In genomic region chrX:45077748-45078424, GRCh38 we compare ENCODE assay signal across 10 cellular contexts.
DNase-seq lines count a peak whose midpoint lies in the region; ATAC-seq and TF ChIP-seq lines count a peak whose summit lies in the region.
"Had no signal": no experiment of that assay in that cellular context is flagged by ENCODE, and none has a peak within 500 bp of the region (broad histone marks: within the 10 kb centered on the region; RNA-seq: fewer than 3 reads in every experiment).

No MANE protein-coding gene starts in this region.

- H3K27me3 ChIP-seq in SK-N-SH (ENCODE audit: insufficient read depth): no peaks in the 10 kb centered on the region

- H3K36me3 ChIP-seq in SK-N-SH (replicated peaks in 1 of 2; ENCODE audit: control insufficient read depth in 1 of 2, insufficient read depth in 2 of 2, low read length in 1 of 2): peaks cover 37 to 39% of the 10 kb centered on the region in 2 experiments

- TF ChIP-seq CTCF in foreskin fibroblast (IDR thresholded peaks at IDR 0.05; ENCODE audit: low read depth, low read length) (no peak), SK-N-SH (IDR thresholded peaks at IDR 0.05) (no peak)

- TF ChIP-seq EP300 in SK-N-SH (IDR thresholded peaks at IDR 0.05; ENCODE audit: borderline replicate concordance in 1 of 2, low read depth in 1 of 2, low read length in 1 of 2): no peak

- H3K27ac Mint-ChIP-seq in dendritic cell treated with granulocyte-macrophage colony-stimulating factor and Interleukin-4, amounts not matched to agents 40 ng/mL and 50 ng/mL, for 4 days: peak overlapping the region; percentile 58

- CTCF ChIA-PET in SK-N-SH (lab: Yijun Ruan, JAX): interaction anchor here (1.4 kb wide), 1 partner anchor 8 kb away, joined by 7 read pairs; no protein-coding TSS in a partner anchor

- H3K4me1 Mint-ChIP-seq in dendritic cell treated with granulocyte-macrophage colony-stimulating factor and Interleukin-4, amounts not matched to agents 40 ng/mL and 50 ng/mL, for 4 days (ENCODE audit: low read depth): peaks cover 7% of the 10 kb centered on the region

- peaks cover 22% of the 10 kb centered on the region for H3K79me2 ChIP-seq in SK-N-SH (ENCODE audit: insufficient read depth)

- intact Hi-C loops in dendritic cell treated with granulocyte-macrophage colony-stimulating factor and Interleukin-4, amounts not matched to agents 40 ng/mL and 50 ng/mL, for 4 days (cut with micrococcal nuclease): no loop called here

- H3K4me3 Mint-ChIP-seq in dendritic cell treated with granulocyte-macrophage colony-stimulating factor and Interleukin-4, amounts not matched to agents 40 ng/mL and 50 ng/mL, for 4 days: no peak overlapping the region

- no peaks in the 10 kb centered on the region for H3K9me2 ChIP-seq in SK-N-SH

- H3K9me3 ChIP-seq in SK-N-SH: no peaks in the 10 kb centered on the region

- H4K20me1 ChIP-seq in SK-N-SH (ENCODE audit: insufficient read depth): no peaks in the 10 kb centered on the region

- H3K9me3 Mint-ChIP-seq in dendritic cell treated with granulocyte-macrophage colony-stimulating factor and Interleukin-4, amounts not matched to agents 40 ng/mL and 50 ng/mL, for 4 days: no peaks in the 10 kb centered on the region

- H3K27me3 Mint-ChIP-seq in dendritic cell treated with granulocyte-macrophage colony-stimulating factor and Interleukin-4, amounts not matched to agents 40 ng/mL and 50 ng/mL, for 4 days: no peaks in the 10 kb centered on the region

- WGBS in SK-N-SH (ENCODE audit: low lambda C conversion rate): 94% methylated on average over 2 of the region's 2 CpGs

- no peaks in the 10 kb centered on the region for H3F3A ChIP-seq in SK-N-SH (replicated peaks; ENCODE audit: insufficient read depth)

- H3K9ac ChIP-seq in SK-N-SH: no peak overlapping the region

- H3K4me2 ChIP-seq in SK-N-SH: no peak overlapping the region; the same call in 1 of the 2 replicates

- no peak overlapping the region for H3K4me3 ChIP-seq in foreskin fibroblast (ENCODE audit: low read depth in 1 of 2, low read length in 2 of 2)
- H3K4me3 ChIP-seq in SK-N-SH (ENCODE audit: low read depth in 2 of 2, low read length in 1 of 2): no peak overlapping the region

- ATAC-seq in GM18508 (IDR thresholded peaks at IDR 0.05; ENCODE audit: insufficient read depth, unreplicated experiment) (peak; percentile 82), GM21528 (IDR thresholded peaks at IDR 0.05; ENCODE audit: low FRiP score, unreplicated experiment) (peak; percentile 75), HG03460 (IDR thresholded peaks at IDR 0.05; ENCODE audit: unreplicated experiment) (peak; percentile 75)

- H3K4me1 ChIP-seq in SK-N-SH (ENCODE audit: control insufficient read depth in 1 of 2, insufficient read depth in 2 of 2, low read depth in 1 of 2, low read length in 1 of 2): no peaks in the 10 kb centered on the region; a peak in 1 of 4 replicates

- H2AFZ ChIP-seq in SK-N-SH (ENCODE audit: low read depth): no peak overlapping the region

- H3K36me3 Mint-ChIP-seq in dendritic cell treated with granulocyte-macrophage colony-stimulating factor and Interleukin-4, amounts not matched to agents 40 ng/mL and 50 ng/mL, for 4 days (ENCODE audit: low read depth): peaks cover 33% of the 10 kb centered on the region

- POLR2A ChIA-PET in SK-N-SH (lab: Yijun Ruan, JAX): no interaction called here

- TF ChIP-seq RAD21 in SK-N-SH (IDR thresholded peaks at IDR 0.05; ENCODE audit: low read length): no peak

- H3K27ac ChIP-seq in SK-N-SH (ENCODE audit: low read depth in 2 of 2, low read length in 1 of 2): no peak overlapping the region

- DNase-seq in foreskin fibroblast (no peak), NCI-H2196 (lab: John Stamatoyannopoulos, UW; ENCODE audit: unreplicated experiment) (no peak), RKO (ENCODE audit: low spot score) (no peak), SK-N-SH (no peak)
- DNase-seq: EL, erythroblast had no signal

TF ChIP-seq in SK-N-SH, 30 proteins besides CTCF, POLR2A, EP300 and RAD21:
- TF ChIP-seq RCOR1 (IDR thresholded peaks at IDR 0.05; ENCODE audit: low read length): no peak
- no peak for TF ChIP-seq FOSL2 (IDR thresholded peaks at IDR 0.05; ENCODE audit: borderline replicate concordance, low read depth)
- TF ChIP-seq MEF2A (IDR thresholded peaks at IDR 0.05; ENCODE audit: borderline replicate concordance, low read depth): no peak
- TF ChIP-seq, protein P1, sequence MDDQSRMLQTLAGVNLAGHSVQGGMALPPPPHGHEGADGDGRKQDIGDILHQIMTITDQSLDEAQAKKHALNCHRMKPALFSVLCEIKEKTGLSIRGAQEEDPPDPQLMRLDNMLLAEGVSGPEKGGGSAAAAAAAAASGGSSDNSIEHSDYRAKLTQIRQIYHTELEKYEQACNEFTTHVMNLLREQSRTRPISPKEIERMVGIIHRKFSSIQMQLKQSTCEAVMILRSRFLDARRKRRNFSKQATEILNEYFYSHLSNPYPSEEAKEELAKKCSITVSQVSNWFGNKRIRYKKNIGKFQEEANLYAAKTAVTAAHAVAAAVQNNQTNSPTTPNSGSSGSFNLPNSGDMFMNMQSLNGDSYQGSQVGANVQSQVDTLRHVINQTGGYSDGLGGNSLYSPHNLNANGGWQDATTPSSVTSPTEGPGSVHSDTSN (IDR thresholded peaks at IDR 0.05): no peak
- TF ChIP-seq NFIC (IDR thresholded peaks at IDR 0.05; ENCODE audit: borderline replicate concordance): no peak
- TF ChIP-seq EZH2phosphoT487 (IDR thresholded peaks at IDR 0.05; ENCODE audit: borderline replicate concordance, low read depth): no peak
- no peak for TF ChIP-seq RXRA (IDR thresholded peaks at IDR 0.05; ENCODE audit: borderline replicate concordance, low read depth)
- no peak for TF ChIP-seq ZBTB33 (IDR thresholded peaks at IDR 0.05; ENCODE audit: borderline replicate concordance, low read depth)
- no peak for TF ChIP-seq USF1 (IDR thresholded peaks at IDR 0.05; ENCODE audit: borderline replicate concordance, low read depth)
- TF ChIP-seq MXI1 (IDR thresholded peaks at IDR 0.05; ENCODE audit: low read depth, low read length): no peak
- no peak for TF ChIP-seq ELF1 (IDR thresholded peaks at IDR 0.05)
- TF ChIP-seq, protein P2, sequence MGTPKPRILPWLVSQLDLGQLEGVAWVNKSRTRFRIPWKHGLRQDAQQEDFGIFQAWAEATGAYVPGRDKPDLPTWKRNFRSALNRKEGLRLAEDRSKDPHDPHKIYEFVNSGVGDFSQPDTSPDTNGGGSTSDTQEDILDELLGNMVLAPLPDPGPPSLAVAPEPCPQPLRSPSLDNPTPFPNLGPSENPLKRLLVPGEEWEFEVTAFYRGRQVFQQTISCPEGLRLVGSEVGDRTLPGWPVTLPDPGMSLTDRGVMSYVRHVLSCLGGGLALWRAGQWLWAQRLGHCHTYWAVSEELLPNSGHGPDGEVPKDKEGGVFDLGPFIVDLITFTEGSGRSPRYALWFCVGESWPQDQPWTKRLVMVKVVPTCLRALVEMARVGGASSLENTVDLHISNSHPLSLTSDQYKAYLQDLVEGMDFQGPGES (IDR thresholded peaks at IDR 0.05; ENCODE audit: low read depth, low read length): no peak
- no peak for TF ChIP-seq TCF12 (IDR thresholded peaks at IDR 0.05)
- TF ChIP-seq, protein P3, sequence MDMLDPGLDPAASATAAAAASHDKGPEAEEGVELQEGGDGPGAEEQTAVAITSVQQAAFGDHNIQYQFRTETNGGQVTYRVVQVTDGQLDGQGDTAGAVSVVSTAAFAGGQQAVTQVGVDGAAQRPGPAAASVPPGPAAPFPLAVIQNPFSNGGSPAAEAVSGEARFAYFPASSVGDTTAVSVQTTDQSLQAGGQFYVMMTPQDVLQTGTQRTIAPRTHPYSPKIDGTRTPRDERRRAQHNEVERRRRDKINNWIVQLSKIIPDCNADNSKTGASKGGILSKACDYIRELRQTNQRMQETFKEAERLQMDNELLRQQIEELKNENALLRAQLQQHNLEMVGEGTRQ (IDR thresholded peaks at IDR 0.05; ENCODE audit: borderline replicate concordance, low read depth, low read length): no peak
- TF ChIP-seq CHD2 (IDR thresholded peaks at IDR 0.05; ENCODE audit: low read length, partially characterized antibody): no peak
- TF ChIP-seq GATA2 (CRISPR knock-in tag; IDR thresholded peaks at IDR 0.05): no peak
